ENCODE assay signal across 8 cellular contexts in the genomic region with DNA sequence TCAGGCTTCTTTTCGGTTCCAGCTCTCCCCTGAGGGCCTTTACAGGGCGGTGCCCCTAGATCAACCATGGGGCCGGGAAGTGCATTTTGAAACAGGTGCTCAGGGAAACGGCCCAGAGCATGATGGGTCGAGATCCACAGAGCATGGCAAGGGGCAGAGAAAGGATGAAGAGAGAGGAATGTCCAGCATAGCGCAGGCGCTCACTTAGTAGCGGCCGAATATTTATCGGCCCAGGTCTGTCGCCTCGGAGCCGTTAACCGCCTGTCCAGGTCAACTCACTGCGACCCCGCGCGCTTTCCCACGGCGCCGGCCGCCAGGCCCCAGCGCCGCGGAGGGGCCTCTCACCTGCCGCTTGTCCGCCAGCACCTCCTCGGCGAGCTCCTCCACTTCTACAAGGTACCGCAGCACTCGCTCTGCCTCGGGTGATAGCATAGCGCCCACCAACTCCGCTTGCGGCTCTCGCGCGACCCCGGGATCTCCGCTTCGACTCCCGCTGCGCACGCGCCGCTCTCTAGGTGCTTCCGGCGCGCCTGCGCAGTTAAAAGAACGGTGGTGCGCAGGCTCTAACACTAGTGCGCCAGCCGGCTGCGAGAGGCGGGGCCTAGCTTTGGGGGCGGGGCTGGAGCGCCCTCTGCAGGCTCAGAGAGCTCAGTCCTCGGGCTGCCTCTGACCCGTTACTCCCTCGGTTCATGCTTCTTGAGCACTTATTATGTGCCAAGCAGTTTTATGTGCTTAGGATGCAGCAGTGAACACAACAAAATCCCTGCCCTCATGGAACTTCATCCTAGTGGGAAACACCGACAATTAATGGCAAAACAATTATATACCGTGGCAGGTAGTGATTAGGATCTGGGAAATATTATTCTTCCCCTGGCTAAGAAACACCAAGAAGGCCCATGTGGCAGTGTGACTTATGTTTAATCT. TPM values are rescaled to one million over a fixed set of nuclear protein-coding genes. Genes with fewer than 3 reads are reported as not detected.
A peak's percentile ranks its signal among the peaks of the same experiment; 100 is the strongest.
DNase-seq lines count a peak whose midpoint lies in the region; ATAC-seq and TF ChIP-seq lines count a peak whose summit lies in the region.

Gene PDRG1, minus strand, starts transcription at position 517 of the 924 bp plus-strand sequence. Its CDS starts 85 bp downstream, at position 432.

- peak within 1 kb of the TSS; percentile 98 for H3K4me3 ChIP-seq in OCI-LY1 (ENCODE audit: low read depth, low read length, poor library complexity, severe bottlenecking)
- H3K4me3 ChIP-seq in epithelial cell of esophagus (ENCODE audit: low read length) = peak within 1 kb of the TSS; percentile 96
- H3K4me3 ChIP-seq in mononuclear cell (ENCODE audit: low read length) = peak within 1 kb of the TSS; percentile 97

- peaks cover 20% of the 10 kb centered on the region for H3K79me2 ChIP-seq in OCI-LY1 (ENCODE audit: insufficient read depth, low read length)

- H3F3A ChIP-seq in OCI-LY1 (ENCODE audit: insufficient read depth, low read length) = no peaks in the 10 kb centered on the region

- H3K36me3 ChIP-seq in OCI-LY1 (ENCODE audit: insufficient read depth, low read length) = peaks cover 37% of the 10 kb centered on the region

- H4K20me1 ChIP-seq in OCI-LY1 (ENCODE audit: insufficient read depth, low read length) = no peaks in the 10 kb centered on the region

- peak; percentile 98 for DNase-seq in DMS53 (lab: John Stamatoyannopoulos, UW)
- DNase-seq in HuH-7.5 (ENCODE audit: low spot score) = peak; percentile 93
- DNase-seq in activated CD8-positive, alpha-beta memory T cell treated with anti-CD3 and anti-CD28 coated beads, Interleukin-2, amount 50 U/mL, for 4 hours = peak; percentile 98
- DNase-seq in epithelial cell of esophagus (ENCODE audit: low read depth) = peak; percentile 95
- DNase-seq in stimulated activated CD8-positive, alpha-beta memory T cell treated with anti-CD3 and anti-CD28 coated beads, Interleukin-2, amount 100 ng/mL, for 48 hours (ENCODE audit: low read depth in 2 of 2) = peak; percentile 95 to 97

- H3K27me3 ChIP-seq in OCI-LY1 (ENCODE audit: insufficient read depth, low read length) (no peaks in the 10 kb centered on the region), mononuclear cell (ENCODE audit: insufficient read depth, low read length) (peaks cover 2% of the 10 kb centered on the region)

- peak within 1 kb of the TSS; percentile 99 for H3K9ac ChIP-seq in OCI-LY1 (ENCODE audit: low read length)

- no peak within 1 kb of the TSS for H3K27ac ChIP-seq in OCI-LY1 (ENCODE audit: low read depth, low read length, poor library complexity, severe bottlenecking)

- TF ChIP-seq CTCF in OCI-LY1 (IDR thresholded peaks at IDR 0.05; ENCODE audit: low read length) (peak; percentile 92), epithelial cell of esophagus (IDR thresholded peaks at IDR 0.05; ENCODE audit: insufficient read depth, low read depth, low read length, missing control alignments) (peak; percentile 95)

- no peaks in the 10 kb centered on the region for H3K9me3 ChIP-seq in OCI-LY1 (ENCODE audit: low read length)
- H3K9me3 ChIP-seq in mononuclear cell (ENCODE audit: low read depth, low read length) = no peaks in the 10 kb centered on the region

- no peaks in the 10 kb centered on the region for H3K9me2 ChIP-seq in OCI-LY1 (ENCODE audit: low read depth, low read length)

- peak within 1 kb of the TSS; percentile 100 for H3K4me2 ChIP-seq in OCI-LY1 (ENCODE audit: low read length)

- H3K4me1 ChIP-seq in OCI-LY1 (ENCODE audit: insufficient read depth, low read length, severe bottlenecking) (peaks cover 16% of the 10 kb centered on the region), mononuclear cell (ENCODE audit: insufficient read depth, low read length) (peaks cover 21% of the 10 kb centered on the region)

- H2AFZ ChIP-seq in OCI-LY1 (ENCODE audit: low read length) = no peak within 1 kb of the TSS

- ATAC-seq in GM21528 (IDR thresholded peaks at IDR 0.05; ENCODE audit: low FRiP score, unreplicated experiment) = peak; percentile 76

RNA-seq across cellular contexts. Expression of gene PDRG1, which starts in this region (rescaled TPM):
- total RNA-seq in mononuclear cell = 3.7 TPM
